ENCODE assay signal across 1 cellular context in the genomic region with DNA sequence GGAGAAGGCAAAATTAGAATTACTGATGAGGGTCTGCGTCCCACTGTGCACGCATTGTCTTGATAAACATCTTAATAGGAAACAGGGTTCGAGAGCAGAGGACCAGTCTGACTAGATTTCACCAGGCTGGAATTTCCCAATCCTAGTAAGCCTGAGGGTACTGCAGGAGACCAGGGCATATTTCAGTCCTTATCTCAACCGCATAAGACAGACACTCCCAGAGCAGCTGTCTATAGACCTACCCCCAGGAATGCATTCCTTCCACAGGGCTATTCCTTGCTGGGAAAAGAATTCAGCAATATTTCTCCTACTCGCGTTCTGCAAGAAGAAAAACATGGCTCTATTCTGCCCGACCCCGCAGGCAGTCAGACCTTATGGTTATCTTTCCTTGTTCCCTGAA. TPM values are rescaled to one million over a fixed set of nuclear protein-coding genes. Genes with fewer than 3 reads are reported as not detected.
"Had no signal": no experiment of that assay in that cellular context is flagged by ENCODE, and none has a peak within 500 bp of the region (broad histone marks: within the 10 kb centered on the region; RNA-seq: fewer than 3 reads in every experiment).

No MANE protein-coding gene starts in this region.

RNA-seq across cellular contexts. Expression of gene CFAP53, which starts 24.5 kb away (rescaled TPM):
- total RNA-seq: left ventricle myocardium superior had no signal
